Comparison of ENCODE assay signal across 1 cellular context in the genomic region with DNA sequence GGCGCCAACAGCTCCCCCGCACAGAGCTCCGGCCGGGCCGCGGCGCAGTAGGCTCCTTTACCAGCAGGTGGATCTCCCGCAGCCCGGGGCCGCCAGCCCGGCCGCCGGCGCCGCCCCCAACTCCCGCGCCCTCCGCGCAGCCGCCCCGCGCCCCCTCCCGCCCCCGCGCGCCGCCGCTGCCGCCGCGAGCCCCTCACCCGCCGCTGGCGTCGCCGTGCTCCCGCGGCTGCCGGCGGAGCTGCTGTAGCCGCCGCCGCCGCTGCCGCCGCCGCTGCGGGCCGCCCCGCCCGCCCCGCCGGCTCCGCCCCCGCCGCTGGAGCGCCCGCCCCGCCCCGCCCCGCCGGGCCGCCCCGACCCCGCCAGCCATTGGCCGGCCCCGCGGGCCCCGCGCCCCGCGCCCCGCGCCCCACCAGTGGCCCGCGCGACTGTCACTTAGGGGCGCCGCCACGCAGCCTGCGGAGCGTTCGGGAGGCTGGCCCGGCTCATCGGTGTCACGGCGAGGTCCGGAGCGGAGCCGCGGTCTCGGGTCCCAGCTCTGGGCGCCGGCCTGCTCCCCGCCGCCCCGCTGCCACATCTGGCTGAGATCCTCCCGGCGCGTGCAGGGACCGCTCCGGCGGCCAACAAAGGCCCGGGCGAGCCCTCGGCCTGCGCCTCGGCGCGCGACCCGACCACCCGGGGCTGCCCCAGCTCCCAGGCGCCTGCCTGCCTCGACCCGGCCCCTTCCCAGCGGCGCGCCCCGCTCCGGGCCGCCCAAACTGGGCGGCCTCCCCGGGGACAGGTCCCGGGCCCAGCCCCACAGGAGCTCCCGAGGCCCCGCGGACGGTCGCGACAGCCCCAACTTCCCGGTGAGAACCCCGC.
A peak's percentile ranks its signal among the peaks of the same experiment; 100 is the strongest.
TF ChIP-seq lines count a peak whose summit lies in the region.

A gene (minus strand): TSS at position 282 of the 858 bp plus-strand sequence. CDS start 4,800 bp downstream, outside the sequence.

TF ChIP-seq in HepG2, 621 proteins besides CTCF, POLR2A, EP300 and RAD21 (continued from another document and continues in another):
- TF ChIP-seq, protein P1, sequence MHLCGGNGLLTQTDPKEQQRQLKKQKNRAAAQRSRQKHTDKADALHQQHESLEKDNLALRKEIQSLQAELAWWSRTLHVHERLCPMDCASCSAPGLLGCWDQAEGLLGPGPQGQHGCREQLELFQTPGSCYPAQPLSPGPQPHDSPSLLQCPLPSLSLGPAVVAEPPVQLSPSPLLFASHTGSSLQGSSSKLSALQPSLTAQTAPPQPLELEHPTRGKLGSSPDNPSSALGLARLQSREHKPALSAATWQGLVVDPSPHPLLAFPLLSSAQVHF (CRISPR knock-in tag; IDR thresholded peaks at IDR 0.05): no peak
- TF ChIP-seq, protein P2, sequence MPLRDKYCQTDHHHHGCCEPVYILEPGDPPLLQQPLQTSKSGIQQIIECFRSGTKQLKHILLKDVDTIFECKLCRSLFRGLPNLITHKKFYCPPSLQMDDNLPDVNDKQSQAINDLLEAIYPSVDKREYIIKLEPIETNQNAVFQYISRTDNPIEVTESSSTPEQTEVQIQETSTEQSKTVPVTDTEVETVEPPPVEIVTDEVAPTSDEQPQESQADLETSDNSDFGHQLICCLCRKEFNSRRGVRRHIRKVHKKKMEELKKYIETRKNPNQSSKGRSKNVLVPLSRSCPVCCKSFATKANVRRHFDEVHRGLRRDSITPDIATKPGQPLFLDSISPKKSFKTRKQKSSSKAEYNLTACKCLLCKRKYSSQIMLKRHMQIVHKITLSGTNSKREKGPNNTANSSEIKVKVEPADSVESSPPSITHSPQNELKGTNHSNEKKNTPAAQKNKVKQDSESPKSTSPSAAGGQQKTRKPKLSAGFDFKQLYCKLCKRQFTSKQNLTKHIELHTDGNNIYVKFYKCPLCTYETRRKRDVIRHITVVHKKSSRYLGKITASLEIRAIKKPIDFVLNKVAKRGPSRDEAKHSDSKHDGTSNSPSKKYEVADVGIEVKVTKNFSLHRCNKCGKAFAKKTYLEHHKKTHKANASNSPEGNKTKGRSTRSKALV (CRISPR knock-in tag; IDR thresholded peaks at IDR 0.05): no peak
- TF ChIP-seq, protein P3, sequence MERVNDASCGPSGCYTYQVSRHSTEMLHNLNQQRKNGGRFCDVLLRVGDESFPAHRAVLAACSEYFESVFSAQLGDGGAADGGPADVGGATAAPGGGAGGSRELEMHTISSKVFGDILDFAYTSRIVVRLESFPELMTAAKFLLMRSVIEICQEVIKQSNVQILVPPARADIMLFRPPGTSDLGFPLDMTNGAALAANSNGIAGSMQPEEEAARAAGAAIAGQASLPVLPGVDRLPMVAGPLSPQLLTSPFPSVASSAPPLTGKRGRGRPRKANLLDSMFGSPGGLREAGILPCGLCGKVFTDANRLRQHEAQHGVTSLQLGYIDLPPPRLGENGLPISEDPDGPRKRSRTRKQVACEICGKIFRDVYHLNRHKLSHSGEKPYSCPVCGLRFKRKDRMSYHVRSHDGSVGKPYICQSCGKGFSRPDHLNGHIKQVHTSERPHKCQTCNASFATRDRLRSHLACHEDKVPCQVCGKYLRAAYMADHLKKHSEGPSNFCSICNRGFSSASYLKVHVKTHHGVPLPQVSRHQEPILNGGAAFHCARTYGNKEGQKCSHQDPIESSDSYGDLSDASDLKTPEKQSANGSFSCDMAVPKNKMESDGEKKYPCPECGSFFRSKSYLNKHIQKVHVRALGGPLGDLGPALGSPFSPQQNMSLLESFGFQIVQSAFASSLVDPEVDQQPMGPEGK (CRISPR knock-in tag; IDR thresholded peaks at IDR 0.05): peak; percentile 35; the same call in 1 of the 2 replicates
- TF ChIP-seq ZNF850 (CRISPR knock-in tag; conservative IDR thresholded peaks at IDR 0.05) (no peak), ZNF337 (CRISPR knock-in tag; IDR thresholded peaks at IDR 0.05; ENCODE audit: borderline replicate concordance, low read depth) (no peak), PHF8 (CRISPR knock-in tag; IDR thresholded peaks at IDR 0.05) (peak; percentile 66), ZNF121 (CRISPR knock-in tag; IDR thresholded peaks at IDR 0.05) (peak; percentile 69), ZNF33B (CRISPR knock-in tag; IDR thresholded peaks at IDR 0.05) (0 out of 2 replicates have a peak, but pooled peaks have one; percentile 20), RNF2 (conservative IDR thresholded peaks at IDR 0.05; ENCODE audit: low read depth) (peak; percentile 83), ZNF326 (CRISPR knock-in tag; IDR thresholded peaks at IDR 0.05; ENCODE audit: borderline replicate concordance) (no peak), ARNT (IDR thresholded peaks at IDR 0.05) (no peak), ZNF329 (CRISPR knock-in tag; IDR thresholded peaks at IDR 0.05; ENCODE audit: low read depth) (peak; percentile 75; the same call in 1 of the 2 replicates), SNAPC2 (CRISPR knock-in tag; IDR thresholded peaks at IDR 0.05) (no peak), ZNF558 (CRISPR knock-in tag; IDR thresholded peaks at IDR 0.05; ENCODE audit: borderline replicate concordance) (no peak; the same call in 1 of the 2 replicates), ZNF383 (CRISPR knock-in tag; IDR thresholded peaks at IDR 0.05; ENCODE audit: borderline replicate concordance) (no peak), CC2D1A (CRISPR knock-in tag; IDR thresholded peaks at IDR 0.05) (no peak), SOX13 (IDR thresholded peaks at IDR 0.05) (no peak), SOX13 (CRISPR knock-in tag; conservative IDR thresholded peaks at IDR 0.05 in 1 of 2, IDR thresholded peaks at IDR 0.05 in 1 of 2) (peak in 1 of 2 experiments; percentile 17; a peak in 1 of 4 replicates), ZNF12 (CRISPR knock-in tag; IDR thresholded peaks at IDR 0.05) (peak; percentile 23), ZBTB42 (CRISPR knock-in tag; IDR thresholded peaks at IDR 0.05) (peak; percentile 52; the same call in 1 of the 2 replicates), ZFYVE20 (CRISPR knock-in tag; IDR thresholded peaks at IDR 0.05; ENCODE audit: borderline replicate concordance, low read depth) (0 out of 2 replicates have a peak, but pooled peaks have one; percentile 57), BRD4 (CRISPR knock-in tag; IDR thresholded peaks at IDR 0.05) (peak; percentile 60; the same call in 1 of the 2 replicates), ZNF263 (CRISPR knock-in tag; IDR thresholded peaks at IDR 0.05) (peak; percentile 58; the same call in 1 of the 2 replicates), ZNF160 (CRISPR knock-in tag; IDR thresholded peaks at IDR 0.05) (no peak), HNRNPL (IDR thresholded peaks at IDR 0.05; ENCODE audit: low read depth, low read length) (0 out of 2 replicates have a peak, but pooled peaks have one; percentile 34), ZNF619 (CRISPR knock-in tag; IDR thresholded peaks at IDR 0.05) (no peak), GABPA (IDR thresholded peaks at IDR 0.05; ENCODE audit: low read depth, low read length) (no peak), GABPA (CRISPR knock-in tag; IDR thresholded peaks at IDR 0.05; ENCODE audit: low read depth) (no peak), ZSCAN25 (CRISPR knock-in tag; IDR thresholded peaks at IDR 0.05) (0 out of 2 replicates have a peak, but pooled peaks have one; percentile 27), SP4 (CRISPR knock-in tag; IDR thresholded peaks at IDR 0.05) (peak; percentile 83), SYNCRIP (IDR thresholded peaks at IDR 0.05; ENCODE audit: insufficient read depth, low read depth, low read length) (no peak), ZNF616 (CRISPR knock-in tag; IDR thresholded peaks at IDR 0.05; ENCODE audit: low read depth) (no peak), THAP11 (CRISPR knock-in tag; IDR thresholded peaks at IDR 0.05) (no peak; the same call in 1 of the 2 replicates), ZNF75D (CRISPR knock-in tag; IDR thresholded peaks at IDR 0.05; ENCODE audit: borderline replicate concordance) (no peak), AGO1 (IDR thresholded peaks at IDR 0.05; ENCODE audit: low read depth, low read length, poor library complexity, severe bottlenecking) (no peak), ZNF564 (CRISPR knock-in tag; IDR thresholded peaks at IDR 0.05) (0 out of 2 replicates have a peak, but pooled peaks have one; percentile 22)
- TF ChIP-seq, protein P4, sequence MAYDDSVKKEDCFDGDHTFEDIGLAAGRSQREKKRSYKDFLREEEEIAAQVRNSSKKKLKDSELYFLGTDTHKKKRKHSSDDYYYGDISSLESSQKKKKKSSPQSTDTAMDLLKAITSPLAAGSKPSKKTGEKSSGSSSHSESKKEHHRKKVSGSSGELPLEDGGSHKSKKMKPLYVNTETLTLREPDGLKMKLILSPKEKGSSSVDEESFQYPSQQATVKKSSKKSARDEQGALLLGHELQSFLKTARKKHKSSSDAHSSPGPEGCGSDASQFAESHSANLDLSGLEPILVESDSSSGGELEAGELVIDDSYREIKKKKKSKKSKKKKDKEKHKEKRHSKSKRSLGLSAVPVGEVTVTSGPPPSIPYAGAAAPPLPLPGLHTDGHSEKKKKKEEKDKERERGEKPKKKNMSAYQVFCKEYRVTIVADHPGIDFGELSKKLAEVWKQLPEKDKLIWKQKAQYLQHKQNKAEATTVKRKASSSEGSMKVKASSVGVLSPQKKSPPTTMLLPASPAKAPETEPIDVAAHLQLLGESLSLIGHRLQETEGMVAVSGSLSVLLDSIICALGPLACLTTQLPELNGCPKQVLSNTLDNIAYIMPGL (CRISPR knock-in tag; IDR thresholded peaks at IDR 0.05; ENCODE audit: borderline replicate concordance in 1 of 2, low read depth in 1 of 2): peak in 1 of 2 experiments; percentile 34; a peak in 2 of 4 replicates
- TF ChIP-seq, protein P5, sequence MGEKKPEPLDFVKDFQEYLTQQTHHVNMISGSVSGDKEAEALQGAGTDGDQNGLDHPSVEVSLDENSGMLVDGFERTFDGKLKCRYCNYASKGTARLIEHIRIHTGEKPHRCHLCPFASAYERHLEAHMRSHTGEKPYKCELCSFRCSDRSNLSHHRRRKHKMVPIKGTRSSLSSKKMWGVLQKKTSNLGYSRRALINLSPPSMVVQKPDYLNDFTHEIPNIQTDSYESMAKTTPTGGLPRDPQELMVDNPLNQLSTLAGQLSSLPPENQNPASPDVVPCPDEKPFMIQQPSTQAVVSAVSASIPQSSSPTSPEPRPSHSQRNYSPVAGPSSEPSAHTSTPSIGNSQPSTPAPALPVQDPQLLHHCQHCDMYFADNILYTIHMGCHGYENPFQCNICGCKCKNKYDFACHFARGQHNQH (CRISPR knock-in tag; IDR thresholded peaks at IDR 0.05): no peak
- TF ChIP-seq, protein P6, sequence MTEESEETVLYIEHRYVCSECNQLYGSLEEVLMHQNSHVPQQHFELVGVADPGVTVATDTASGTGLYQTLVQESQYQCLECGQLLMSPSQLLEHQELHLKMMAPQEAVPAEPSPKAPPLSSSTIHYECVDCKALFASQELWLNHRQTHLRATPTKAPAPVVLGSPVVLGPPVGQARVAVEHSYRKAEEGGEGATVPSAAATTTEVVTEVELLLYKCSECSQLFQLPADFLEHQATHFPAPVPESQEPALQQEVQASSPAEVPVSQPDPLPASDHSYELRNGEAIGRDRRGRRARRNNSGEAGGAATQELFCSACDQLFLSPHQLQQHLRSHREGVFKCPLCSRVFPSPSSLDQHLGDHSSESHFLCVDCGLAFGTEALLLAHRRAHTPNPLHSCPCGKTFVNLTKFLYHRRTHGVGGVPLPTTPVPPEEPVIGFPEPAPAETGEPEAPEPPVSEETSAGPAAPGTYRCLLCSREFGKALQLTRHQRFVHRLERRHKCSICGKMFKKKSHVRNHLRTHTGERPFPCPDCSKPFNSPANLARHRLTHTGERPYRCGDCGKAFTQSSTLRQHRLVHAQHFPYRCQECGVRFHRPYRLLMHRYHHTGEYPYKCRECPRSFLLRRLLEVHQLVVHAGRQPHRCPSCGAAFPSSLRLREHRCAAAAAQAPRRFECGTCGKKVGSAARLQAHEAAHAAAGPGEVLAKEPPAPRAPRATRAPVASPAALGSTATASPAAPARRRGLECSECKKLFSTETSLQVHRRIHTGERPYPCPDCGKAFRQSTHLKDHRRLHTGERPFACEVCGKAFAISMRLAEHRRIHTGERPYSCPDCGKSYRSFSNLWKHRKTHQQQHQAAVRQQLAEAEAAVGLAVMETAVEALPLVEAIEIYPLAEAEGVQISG (CRISPR knock-in tag; IDR thresholded peaks at IDR 0.05): peak; percentile 79
- TF ChIP-seq, protein P7, sequence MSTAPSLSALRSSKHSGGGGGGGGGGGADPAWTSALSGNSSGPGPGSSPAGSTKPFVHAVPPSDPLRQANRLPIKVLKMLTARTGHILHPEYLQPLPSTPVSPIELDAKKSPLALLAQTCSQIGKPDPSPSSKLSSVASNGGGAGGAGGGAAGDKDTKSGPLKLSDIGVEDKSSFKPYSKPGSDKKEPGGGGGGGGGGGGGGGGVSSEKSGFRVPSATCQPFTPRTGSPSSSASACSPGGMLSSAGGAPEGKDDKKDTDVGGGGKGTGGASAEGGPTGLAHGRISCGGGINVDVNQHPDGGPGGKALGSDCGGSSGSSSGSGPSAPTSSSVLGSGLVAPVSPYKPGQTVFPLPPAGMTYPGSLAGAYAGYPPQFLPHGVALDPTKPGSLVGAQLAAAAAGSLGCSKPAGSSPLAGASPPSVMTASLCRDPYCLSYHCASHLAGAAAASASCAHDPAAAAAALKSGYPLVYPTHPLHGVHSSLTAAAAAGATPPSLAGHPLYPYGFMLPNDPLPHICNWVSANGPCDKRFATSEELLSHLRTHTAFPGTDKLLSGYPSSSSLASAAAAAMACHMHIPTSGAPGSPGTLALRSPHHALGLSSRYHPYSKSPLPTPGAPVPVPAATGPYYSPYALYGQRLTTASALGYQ (CRISPR knock-in tag; IDR thresholded peaks at IDR 0.05): no peak
- TF ChIP-seq, protein P8, sequence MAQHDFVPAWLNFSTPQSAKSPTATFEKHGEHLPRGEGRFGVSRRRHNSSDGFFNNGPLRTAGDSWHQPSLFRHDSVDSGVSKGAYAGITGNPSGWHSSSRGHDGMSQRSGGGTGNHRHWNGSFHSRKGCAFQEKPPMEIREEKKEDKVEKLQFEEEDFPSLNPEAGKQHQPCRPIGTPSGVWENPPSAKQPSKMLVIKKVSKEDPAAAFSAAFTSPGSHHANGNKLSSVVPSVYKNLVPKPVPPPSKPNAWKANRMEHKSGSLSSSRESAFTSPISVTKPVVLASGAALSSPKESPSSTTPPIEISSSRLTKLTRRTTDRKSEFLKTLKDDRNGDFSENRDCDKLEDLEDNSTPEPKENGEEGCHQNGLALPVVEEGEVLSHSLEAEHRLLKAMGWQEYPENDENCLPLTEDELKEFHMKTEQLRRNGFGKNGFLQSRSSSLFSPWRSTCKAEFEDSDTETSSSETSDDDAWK (CRISPR knock-in tag; IDR thresholded peaks at IDR 0.05): no peak
- TF ChIP-seq, protein P9, sequence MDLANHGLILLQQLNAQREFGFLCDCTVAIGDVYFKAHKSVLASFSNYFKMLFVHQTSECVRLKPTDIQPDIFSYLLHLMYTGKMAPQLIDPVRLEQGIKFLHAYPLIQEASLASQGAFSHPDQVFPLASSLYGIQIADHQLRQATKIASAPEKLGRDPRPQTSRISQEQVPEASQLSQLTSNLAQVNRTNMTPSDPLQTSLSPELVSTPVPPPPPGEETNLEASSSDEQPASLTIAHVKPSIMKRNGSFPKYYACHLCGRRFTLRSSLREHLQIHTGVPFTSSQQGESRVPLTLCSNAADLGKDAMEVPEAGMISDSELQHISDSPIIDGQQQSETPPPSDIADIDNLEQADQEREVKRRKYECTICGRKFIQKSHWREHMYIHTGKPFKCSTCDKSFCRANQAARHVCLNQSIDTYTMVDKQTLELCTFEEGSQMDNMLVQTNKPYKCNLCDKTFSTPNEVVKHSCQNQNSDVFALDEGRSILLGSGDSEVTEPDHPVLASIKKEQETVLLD (CRISPR knock-in tag; IDR thresholded peaks at IDR 0.05; ENCODE audit: low read depth): peak; percentile 70; the same call in 1 of the 2 replicates
